Comparison of ENCODE assay signal across 12 cellular contexts in the genomic region with DNA sequence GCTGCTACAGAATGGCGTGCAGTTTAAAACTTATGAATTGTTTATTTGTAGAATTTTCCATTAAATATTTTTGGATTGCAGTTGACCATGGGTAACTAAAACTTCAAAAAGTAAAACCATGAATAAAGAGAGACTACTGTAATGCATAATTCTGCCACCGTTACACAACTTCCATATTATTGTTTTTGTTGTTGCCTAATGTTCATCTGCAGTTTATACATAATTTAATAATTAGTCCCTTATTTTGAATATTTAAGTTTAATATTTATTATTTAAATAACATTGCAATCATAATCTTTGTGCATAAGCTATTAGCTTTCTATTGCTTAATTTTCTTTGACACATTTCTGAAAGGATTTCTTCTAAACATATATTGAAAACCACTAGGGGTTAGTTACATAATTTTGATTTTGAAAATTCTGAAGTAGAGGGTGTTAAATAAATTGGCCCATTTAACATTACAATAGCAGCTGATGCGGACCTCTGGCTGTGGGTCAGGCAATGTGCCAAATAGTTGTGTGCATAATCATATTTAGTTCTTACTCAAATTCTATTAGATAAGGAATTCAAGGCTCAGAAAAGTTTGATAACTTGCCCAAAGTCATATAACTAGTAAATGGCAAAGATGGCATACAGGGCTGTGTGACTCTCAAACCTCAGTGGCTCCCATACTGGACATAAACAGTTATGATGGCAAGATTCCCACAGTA. TPM values are rescaled to one million over a fixed set of nuclear protein-coding genes. Genes with fewer than 3 reads are reported as not detected.
A peak's percentile ranks its signal among the peaks of the same experiment; 100 is the strongest.
DNase-seq lines count a peak whose midpoint lies in the region; ATAC-seq and TF ChIP-seq lines count a peak whose summit lies in the region.
"Had no signal": no experiment of that assay in that cellular context is flagged by ENCODE, and none has a peak within 500 bp of the region (broad histone marks: within the 10 kb centered on the region; RNA-seq: fewer than 3 reads in every experiment).

No MANE protein-coding gene starts in this region.

- no peak overlapping the region for H3K27ac ChIP-seq in mammary epithelial cell (ENCODE audit: insufficient read depth, low read depth, low read length)
- H3K27ac ChIP-seq: tibial artery had no signal

- WGBS in mammary epithelial cell (ENCODE audit: low coverage, missing lambda C conversion rate) = 15% methylated on average over 3 of the region's 3 CpGs

- BruUV-seq in mammary epithelial cell (replicated peaks; lab: Mats Ljungman, UMichigan) = no TSS peak

- dilution Hi-C loops in mammary epithelial cell (cut with HindIII; ENCODE audit: low sequenced_read_pairs) = no loop called here

- H3K27ac Mint-ChIP-seq in neural crest cell (ENCODE audit: unreplicated experiment) = peak overlapping the region; percentile 71

- intact Hi-C loops in mammary epithelial cell (cut with micrococcal nuclease) = no loop called here

- no peaks in the 10 kb centered on the region for H3K36me3 Mint-ChIP-seq in neural crest cell (ENCODE audit: low read depth)

- TF ChIP-seq CTCF in mammary epithelial cell (conservative IDR thresholded peaks at IDR 0.05 in 1 of 2, IDR thresholded peaks at IDR 0.05 in 1 of 2; ENCODE audit: extremely low read depth in 1 of 2, insufficient read depth in 1 of 2, low read depth in 1 of 2, low read length in 2 of 2) (no peak), neural crest cell (conservative IDR thresholded peaks at IDR 0.05) (no peak)

- no peaks in the 10 kb centered on the region for H3K9me3 ChIP-seq in mammary epithelial cell (replicated peaks; ENCODE audit: insufficient read depth, low read length)
- H3K9me3 ChIP-seq: tibial artery had no signal

- H3K36me3 ChIP-seq in mammary epithelial cell (ENCODE audit: insufficient read depth, low read length) = no peaks in the 10 kb centered on the region
- H3K36me3 ChIP-seq: tibial artery had no signal

- H3K27me3 ChIP-seq in mammary epithelial cell (ENCODE audit: insufficient read depth, low read length) = no peaks in the 10 kb centered on the region
- H3K27me3 ChIP-seq: tibial artery had no signal

- peaks cover 10% of the 10 kb centered on the region for H3K4me1 ChIP-seq in mammary epithelial cell (ENCODE audit: insufficient read depth, low read length)
- H3K4me1 ChIP-seq: tibial artery had no signal

- no peaks in the 10 kb centered on the region for H3K79me2 ChIP-seq in mammary epithelial cell (ENCODE audit: insufficient read depth, low read length)

- no peak overlapping the region for H3K4me3 Mint-ChIP-seq in neural crest cell

- no peaks in the 10 kb centered on the region for H3K9me3 Mint-ChIP-seq in neural crest cell

- H3K4me3 ChIP-seq in mammary epithelial cell (replicated peaks in 1 of 3; ENCODE audit: insufficient read depth in 1 of 3, low read depth in 2 of 3, low read length in 3 of 3) = no peak overlapping the region
- H3K4me3 ChIP-seq: tibial artery had no signal

- no peaks in the 10 kb centered on the region for H3K27me3 Mint-ChIP-seq in neural crest cell (ENCODE audit: low read depth)

- no peak overlapping the region for H2AFZ ChIP-seq in mammary epithelial cell (ENCODE audit: low read depth, low read length)

- ATAC-seq in GM21367 (IDR thresholded peaks at IDR 0.05; ENCODE audit: unreplicated experiment) = no peak
- ATAC-seq in HG03196 (IDR thresholded peaks at IDR 0.05; ENCODE audit: unreplicated experiment) = no peak
- ATAC-seq in GM18498 (IDR thresholded peaks at IDR 0.05; ENCODE audit: unreplicated experiment) = no peak

- H4K20me1 ChIP-seq in mammary epithelial cell (ENCODE audit: insufficient read depth, low read length) = no peaks in the 10 kb centered on the region

- CTCF ChIA-PET in mammary epithelial cell (lab: Charles Lee; ENCODE audit: low non-redundant PET) = interaction anchor here (0.6 to 0.8 kb wide), 2 partner anchors 258 to 469 kb away, joined by 3 to 4 read pairs; no protein-coding TSS in a partner anchor

- DNase-seq in COR-L47 (lab: John Stamatoyannopoulos, UW) (peak; percentile 16), NCI-H146 (lab: John Stamatoyannopoulos, UW) (peak; percentile 48), mammary epithelial cell (peak; percentile 34), neural crest cell (ENCODE audit: low read depth, low spot score) (no peak), iPS-NIHi7 (ENCODE audit: extremely low spot score) (no peak)
- DNase-seq: activated gamma-delta T cell treated with Interleukin-2 at 50 U/mL for 16 hours; NCI-H2107; stimulated activated CD4-positive, alpha-beta T cell treated with anti-CD3 and anti-CD28 coated beads, Interleukin-2, amount 100 ng/mL, for 24 hours; tibial artery had no signal

- in situ Hi-C loops in mammary epithelial cell (cut with MboI; ENCODE audit: low sequenced_read_pairs in 2 of 2) = no loop called here

- no peak overlapping the region for H3K9ac ChIP-seq in mammary epithelial cell (ENCODE audit: insufficient read depth, low read length)

- H3K4me2 ChIP-seq in mammary epithelial cell (ENCODE audit: insufficient read depth, low read depth, low read length) = peak overlapping the region; percentile 60

- H3K4me1 Mint-ChIP-seq in neural crest cell = peaks cover 19% of the 10 kb centered on the region

RNA-seq across cellular contexts. Expression of gene PPM1E, which starts 31.1 kb away (rescaled TPM):
- 1 to 10 TPM in 1 of 2 donors, under 1 TPM in 1; 0.09 to 1.0 TPM for total RNA-seq in mammary epithelial cell
- 0.01 TPM for polyA plus RNA-seq in mammary epithelial cell
- not detected for polyA minus RNA-seq in mammary epithelial cell
- 15.2 and 15.5 TPM in 2 replicates for total RNA-seq in neural crest cell

Comparison
In these comparisons a context has a peak if more than half of its experiments do, and no peak if none do; other contexts are left out.
1. DNase-seq: peak in COR-L47 (single experiment), NCI-H146 (single experiment) and mammary epithelial cell (single experiment); none in neural crest cell (single experiment) and iPS-NIHi7 (single experiment).